In genomic region chr16:17373533-17373932, GRCh38 we compare ENCODE assay signal across 1 cellular context.
TF ChIP-seq lines count a peak whose summit lies in the region.

No MANE protein-coding gene starts in this region.

TF ChIP-seq in HepG2, 621 proteins besides CTCF, POLR2A, EP300 and RAD21:
- TF ChIP-seq TEAD3 (CRISPR knock-in tag; optimal IDR thresholded peaks at IDR 0.05; ENCODE audit: borderline replicate concordance) (no peak), ZNF768 (CRISPR knock-in tag; IDR thresholded peaks at IDR 0.05) (peak; percentile 40; the same call in 1 of the 2 replicates)
